ENCODE assay signal across 22 cellular contexts in genomic region chr19:27909861-27910260, GRCh38.
DNase-seq lines count a peak whose midpoint lies in the region; ATAC-seq and TF ChIP-seq lines count a peak whose summit lies in the region.
"Had no signal": no experiment of that assay in that cellular context is flagged by ENCODE, and none has a peak within 500 bp of the region (broad histone marks: within the 10 kb centered on the region; RNA-seq: fewer than 3 reads in every experiment).

No MANE protein-coding gene starts in this region.

- TF ChIP-seq POLR2A in testis (IDR thresholded peaks at IDR 0.05): no peak

- peak overlapping the region; percentile 59 for H3K4me3 ChIP-seq in trophoblast cell (ENCODE audit: low read depth, low read length)
- H3K4me3 ChIP-seq in testis: peak overlapping the region; percentile 37 to 52
- H3K4me3 ChIP-seq: BLaER1, GM12878 had no signal

- no peak overlapping the region for H4K91ac ChIP-seq in trophoblast cell (ENCODE audit: low read depth, low read length)

- no peak for ATAC-seq in HG02840 (IDR thresholded peaks at IDR 0.05; ENCODE audit: low FRiP score, unreplicated experiment)
- ATAC-seq: GM12878 had no signal

- H3K36me3 ChIP-seq in trophoblast cell (ENCODE audit: control insufficient read depth in 1 of 2, insufficient read depth in 2 of 2, low read length in 2 of 2): no peaks in the 10 kb centered on the region
- no peaks in the 10 kb centered on the region for H3K36me3 ChIP-seq in testis (ENCODE audit: low read depth, missing control alignments)
- H3K36me3 ChIP-seq: BE2C, BLaER1 had no signal

- intact Hi-C loops in testis (cut with DNase I; ENCODE audit: low total_unique reads): no loop called here

- no peak overlapping the region for H2BK12ac ChIP-seq in trophoblast cell (ENCODE audit: low read length)

- no peak overlapping the region for H2AK5ac ChIP-seq in trophoblast cell (ENCODE audit: low read length)

- H3K27ac ChIP-seq in trophoblast cell (ENCODE audit: low read depth, low read length) (no peak overlapping the region), testis (no peak overlapping the region)
- H3K27ac ChIP-seq: BLaER1 had no signal

- H3K27me3 ChIP-seq in trophoblast cell (ENCODE audit: insufficient read depth, low read length): no peaks in the 10 kb centered on the region
- H3K27me3 ChIP-seq in testis: no peaks in the 10 kb centered on the region
- H3K27me3 ChIP-seq: BE2C, BLaER1 had no signal

- no peak overlapping the region for H2BK5ac ChIP-seq in trophoblast cell (ENCODE audit: low read depth, low read length, poor library complexity)

- no peak overlapping the region for H2BK120ac ChIP-seq in trophoblast cell (ENCODE audit: insufficient read depth, low read length, poor library complexity)

- no peak overlapping the region for H4K8ac ChIP-seq in trophoblast cell (ENCODE audit: low read depth, low read length)

- DNase-seq in trophoblast cell (no peak), testis (peak; percentile 32), ureter (ENCODE audit: low spot score) (no peak)
- no peak for DNase-seq in effector CD8-positive, alpha-beta T cell (lab: John Stamatoyannopoulos, UW)
- DNase-seq: 8988T; ACHN; BE2C; C1 segment of cervical spinal cord; CD4-positive, alpha-beta memory T cell; CD4-positive, CD25-positive, alpha-beta regulatory T cell; CD8-positive, alpha-beta memory T cell; COR-L47; DMS 273 treated with DMSO at 0.1 percent for 48 hours; DMS153; DMS53; DMS79; DND-41; EL; GDM1 had no signal

- peaks cover 48% of the 10 kb centered on the region for H3K9me3 ChIP-seq in trophoblast cell (ENCODE audit: insufficient read depth, low read depth, low read length)
- no peaks in the 10 kb centered on the region for H3K9me3 ChIP-seq in testis
- H3K9me3 ChIP-seq: BE2C had no signal

- H3K23ac ChIP-seq in trophoblast cell (ENCODE audit: low read length): no peak overlapping the region

- H4K12ac ChIP-seq in trophoblast cell (ENCODE audit: low read depth, low read length): no peak overlapping the region

- no peaks in the 10 kb centered on the region for H3K79me1 ChIP-seq in trophoblast cell (ENCODE audit: low read length)

- H3K79me2 ChIP-seq in trophoblast cell (ENCODE audit: control insufficient read depth, insufficient read depth, low read length, poor library complexity): no peaks in the 10 kb centered on the region

- H3K4me1 ChIP-seq in trophoblast cell (ENCODE audit: control insufficient read depth in 1 of 2, insufficient read depth in 2 of 2, low read length in 2 of 2) (no peaks in the 10 kb centered on the region), testis (peaks cover 10% of the 10 kb centered on the region)
- H3K4me1 ChIP-seq: BE2C, BLaER1 had no signal

- WGBS in trophoblast cell (ENCODE audit: extremely low coverage, insufficient coverage, insufficient read length): no CpG with 5 or more reads among the region's 29 CpGs
- WGBS in testis, 2 donors: 76 to 77% methylated on average over 23 to 29 of the region's 29 CpGs

- no peak overlapping the region for H2AFZ ChIP-seq in trophoblast cell (ENCODE audit: insufficient read depth, low read length, poor library complexity)

- no peak overlapping the region for H3K18ac ChIP-seq in trophoblast cell (ENCODE audit: low read length)

- TF ChIP-seq CTCF in testis (IDR thresholded peaks at IDR 0.05): no peak

- H3K9ac ChIP-seq in trophoblast cell (ENCODE audit: low read length): no peak overlapping the region
- H3K9ac ChIP-seq: BLaER1 had no signal

- H3K14ac ChIP-seq in trophoblast cell (ENCODE audit: low read length): no peak overlapping the region

- no peak overlapping the region for H3K4ac ChIP-seq in trophoblast cell (ENCODE audit: low read depth, low read length)

- H3K4me2 ChIP-seq in trophoblast cell (ENCODE audit: low read length): no peak overlapping the region
- H3K4me2 ChIP-seq: BLaER1 had no signal
